Comparison of ENCODE assay signal across 8 cellular contexts in genomic region chr17:75240394-75241142, GRCh38. TPM values are rescaled to one million over a fixed set of nuclear protein-coding genes. Genes with fewer than 3 reads are reported as not detected.
DNase-seq lines count a peak whose midpoint lies in the region; ATAC-seq, FAIRE-seq and TF ChIP-seq lines count a peak whose summit lies in the region.

No MANE protein-coding gene starts in this region.

- peak; percentile 89 for DNase-seq in ELF-1 (ENCODE audit: low read depth, low spot score)
- peak; percentile 39 for DNase-seq in LHCN-M2 (ENCODE audit: low read depth)
- peak; percentile 17 to 20 for DNase-seq in SW 1271 (lab: John Stamatoyannopoulos, UW)
- DNase-seq in central memory CD8-positive, alpha-beta T cell (ENCODE audit: low spot score in 2 of 2), result no peak
- peak; percentile 55 for DNase-seq in myocyte (ENCODE audit: low read depth)
- no peak for DNase-seq in occipital lobe (lab: John Stamatoyannopoulos, UW)
- no peak for DNase-seq in GM12892 (ENCODE audit: insufficient read length)
- no peak for DNase-seq in cortex of kidney (lab: John Stamatoyannopoulos, UW)

- ATAC-seq in central memory CD8-positive, alpha-beta T cell (replicated peaks; ENCODE audit: extremely low read depth, poor library complexity, severe bottlenecking), result no peak

- H3K36me3 Mint-ChIP-seq in central memory CD8-positive, alpha-beta T cell (ENCODE audit: insufficient read depth), result peaks cover 59% of the 10 kb centered on the region

- no peak for TF ChIP-seq POLR2A in GM12892 (IDR thresholded peaks at IDR 0.05; ENCODE audit: low read depth, low read length)

- H3K9me3 Mint-ChIP-seq in central memory CD8-positive, alpha-beta T cell, result no peaks in the 10 kb centered on the region

- H3K27me3 Mint-ChIP-seq in central memory CD8-positive, alpha-beta T cell, result no peaks in the 10 kb centered on the region

- peak overlapping the region; percentile 11 for H3K4me3 Mint-ChIP-seq in central memory CD8-positive, alpha-beta T cell

- peaks cover 39% of the 10 kb centered on the region for H3K4me1 Mint-ChIP-seq in central memory CD8-positive, alpha-beta T cell

- H3K27ac Mint-ChIP-seq in central memory CD8-positive, alpha-beta T cell (ENCODE audit: low read depth), result peak overlapping the region; percentile 97

- FAIRE-seq in GM12892 (lab: Jason Lieb, UNC), result no peak

RNA-seq across cellular contexts. Expression of gene GGA3, which starts 20.8 kb away (rescaled TPM):
- total RNA-seq in LHCN-M2 (2014; rRNA removed) (14.7 and 18.5 TPM in 2 replicates), myocyte (18.9 and 22.2 TPM in 2 replicates), occipital lobe (17.6 TPM)
- 12.7 TPM for polyA plus RNA-seq in LHCN-M2 (2012)
- 22.8 TPM for polyA plus RNA-seq in myocyte (2012)
- 48.1 TPM for polyA plus RNA-seq in GM12892 (2012; ENCODE audit: missing spikeins)

RNA-seq across cellular contexts. Expression of gene MRPS7, which starts 21.1 kb away (rescaled TPM):
- total RNA-seq in LHCN-M2 (2014; rRNA removed), result 52.4 and 58.4 TPM in 2 replicates
- polyA plus RNA-seq in LHCN-M2 (2012), result 73.1 TPM
- total RNA-seq in myocyte, result 57.2 and 65.1 TPM in 2 replicates
- 77.1 TPM for polyA plus RNA-seq in myocyte (2012)
- total RNA-seq in occipital lobe, result 29.5 TPM
- 77.8 TPM for polyA plus RNA-seq in GM12892 (2012; ENCODE audit: missing spikeins)

RNA-seq across cellular contexts. Expression of gene MIF4GD, which starts 30.5 kb away (rescaled TPM):
- total RNA-seq in LHCN-M2 (2014; rRNA removed) (4.2 and 8.6 TPM in 2 replicates), myocyte (8.7 and 9.9 TPM in 2 replicates), occipital lobe (5.0 TPM)
- 8.5 TPM for polyA plus RNA-seq in LHCN-M2 (2012)
- polyA plus RNA-seq in myocyte (2012), result 31.6 TPM
- polyA plus RNA-seq in GM12892 (2012; ENCODE audit: missing spikeins), result 33.3 TPM

RNA-seq across cellular contexts. Expression of gene NUP85, which starts 35.1 kb away (rescaled TPM):
- 41.1 and 42.1 TPM in 2 replicates for total RNA-seq in LHCN-M2 (2014; rRNA removed)
- 48.1 TPM for polyA plus RNA-seq in LHCN-M2 (2012)
- total RNA-seq in myocyte, result 20.1 and 26.1 TPM in 2 replicates
- 28.6 TPM for polyA plus RNA-seq in myocyte (2012)
- total RNA-seq in occipital lobe, result 25.1 TPM
- 63.7 TPM for polyA plus RNA-seq in GM12892 (2012; ENCODE audit: missing spikeins)

RNA-seq across cellular contexts. Expression of gene SLC25A19, which starts 48.7 kb away (rescaled TPM):
- total RNA-seq in LHCN-M2 (2014; rRNA removed) (7.1 and 8.7 TPM in 2 replicates), myocyte (3.3 and 7.5 TPM in 2 replicates), occipital lobe (4.4 TPM)
- 7.6 TPM for polyA plus RNA-seq in LHCN-M2 (2012)
- polyA plus RNA-seq in myocyte (2012), result 13.1 TPM
- 56.3 TPM for polyA plus RNA-seq in GM12892 (2012; ENCODE audit: missing spikeins)

Comparison
In these comparisons a context has a peak if more than half of its experiments do, and no peak if none do; other contexts are left out.
1. DNase-seq: peak in ELF-1 (single experiment), LHCN-M2 (single experiment), SW 1271 (2 of 2) and myocyte (single experiment); none in central memory CD8-positive, alpha-beta T cell (0 of 2), occipital lobe (single experiment), GM12892 (single experiment) and cortex of kidney (single experiment).